20 cellular contexts compared by ENCODE assay signal in genomic region chr6:152240436-152240835, GRCh38.
"Had no signal": no experiment of that assay in that cellular context is flagged by ENCODE, and none has a peak within 500 bp of the region (broad histone marks: within the 10 kb centered on the region; RNA-seq: fewer than 3 reads in every experiment).

No MANE protein-coding gene starts in this region.

- ATAC-seq: activated CD4-positive, alpha-beta T cell treated with anti-CD3 and anti-CD28 coated beads for 36 hours; activated T-cell treated with anti-CD3 and anti-CD28 coated beads, Interleukin-2, amount 50 U/mL, for 4 hours; left lobe of liver; psoas muscle; stimulated activated naive CD8-positive, alpha-beta T cell treated with anti-CD3 and anti-CD28 coated beads, Interleukin-15, amount 100 ng/mL, for 72 hours had no signal

- H3K4me1 Mint-ChIP-seq: activated B cell treated with CpG ODN at 0.5 μM for 24 hours; activated CD4-positive, alpha-beta T cell treated with anti-CD3 and anti-CD28 coated beads for 36 hours; stimulated activated naive CD8-positive, alpha-beta T cell treated with anti-CD3 and anti-CD28 coated beads, Interleukin-15, amount 100 ng/mL, for 72 hours had no signal

- H3K4me3 Mint-ChIP-seq: activated B cell treated with CpG ODN at 0.5 μM for 24 hours; activated CD4-positive, alpha-beta T cell treated with anti-CD3 and anti-CD28 coated beads for 36 hours; activated naive CD4-positive, alpha-beta T cell treated with anti-CD3 and anti-CD28 coated beads for 36 hours; activated T-cell treated with anti-CD3 and anti-CD28 coated beads, Interleukin-2, amount 50 U/mL, for 4 hours; brain; dendritic cell treated with granulocyte-macrophage colony-stimulating factor and Interleukin-4, amounts not matched to agents 40 ng/mL and 50 ng/mL, for 4 days; naive B cell; stimulated activated naive CD8-positive, alpha-beta T cell treated with anti-CD3 and anti-CD28 coated beads, Interleukin-15, amount 100 ng/mL, for 72 hours had no signal

- H3K4me3 ChIP-seq: lung, psoas muscle, right atrium auricular region, tibial artery had no signal

- H3K9me3 Mint-ChIP-seq: activated B cell treated with CpG ODN at 0.5 μM for 24 hours; activated naive CD4-positive, alpha-beta T cell treated with anti-CD3 and anti-CD28 coated beads for 36 hours; activated T-cell treated with anti-CD3 and anti-CD28 coated beads, Interleukin-2, amount 50 U/mL, for 4 hours; brain; dendritic cell treated with granulocyte-macrophage colony-stimulating factor and Interleukin-4, amounts not matched to agents 40 ng/mL and 50 ng/mL, for 4 days; naive B cell; stimulated activated naive CD8-positive, alpha-beta T cell treated with anti-CD3 and anti-CD28 coated beads, Interleukin-15, amount 100 ng/mL, for 72 hours had no signal

- H3K27me3 ChIP-seq: right atrium auricular region, tibial artery had no signal

- H3K27ac Mint-ChIP-seq: activated B cell treated with CpG ODN at 0.5 μM for 24 hours; activated CD4-positive, alpha-beta T cell treated with anti-CD3 and anti-CD28 coated beads for 36 hours; activated naive CD4-positive, alpha-beta T cell treated with anti-CD3 and anti-CD28 coated beads for 36 hours; dendritic cell treated with granulocyte-macrophage colony-stimulating factor and Interleukin-4, amounts not matched to agents 40 ng/mL and 50 ng/mL, for 4 days had no signal

- H3K9me3 ChIP-seq: psoas muscle, right atrium auricular region, tibial artery had no signal

- H3K27ac ChIP-seq: psoas muscle, right atrium auricular region had no signal

- H3K27me3 Mint-ChIP-seq: activated B cell treated with CpG ODN at 0.5 μM for 24 hours; activated CD4-positive, alpha-beta T cell treated with anti-CD3 and anti-CD28 coated beads for 36 hours; brain; dendritic cell treated with granulocyte-macrophage colony-stimulating factor and Interleukin-4, amounts not matched to agents 40 ng/mL and 50 ng/mL, for 4 days; naive B cell; stimulated activated naive CD8-positive, alpha-beta T cell treated with anti-CD3 and anti-CD28 coated beads, Interleukin-15, amount 100 ng/mL, for 72 hours had no signal

- DNase-seq: activated B cell treated with CpG ODN at 0.5 μM for 24 hours; activated CD4-positive, alpha-beta T cell treated with anti-CD3 and anti-CD28 coated beads for 36 hours; activated CD4-positive, alpha-beta T cell treated with anti-CD3 and anti-CD28 coated beads, Interleukin-2, amount 50 U/mL, for 48 hours; activated CD8-positive, alpha-beta memory T cell treated with anti-CD3 and anti-CD28 coated beads, Interleukin-2, amount 50 U/mL, for 48 hours; activated effector memory CD4-positive, alpha-beta T cell treated with Interleukin-2 at 50 U/mL for 16 hours; activated naive CD4-positive, alpha-beta T cell treated with anti-CD3 and anti-CD28 coated beads for 36 hours; activated T-cell treated with anti-CD3 and anti-CD28 coated beads, Interleukin-2, amount 50 U/mL, for 4 hours; effector CD4-positive, alpha-beta T cell; erythroblast; foreskin melanocyte; naive B cell; psoas muscle; stimulated activated naive CD8-positive, alpha-beta T cell treated with anti-CD3 and anti-CD28 coated beads, Interleukin-15, amount 100 ng/mL, for 72 hours; T-helper 1 cell; tibial artery had no signal
